ENCODE assay signal across 14 cellular contexts in genomic region chr6:43250992-43251373, GRCh38. TPM values are rescaled to one million over a fixed set of nuclear protein-coding genes. Genes with fewer than 3 reads are reported as not detected.
A peak's percentile ranks its signal among the peaks of the same experiment; 100 is the strongest.
DNase-seq lines count a peak whose midpoint lies in the region; ATAC-seq, FAIRE-seq and TF ChIP-seq lines count a peak whose summit lies in the region.
"Had no signal": no experiment of that assay in that cellular context is flagged by ENCODE, and none has a peak within 500 bp of the region (broad histone marks: within the 10 kb centered on the region; RNA-seq: fewer than 3 reads in every experiment).

No MANE protein-coding gene starts in this region.

- peak; percentile 7 for FAIRE-seq in GM12878 (lab: Jason Lieb, UNC)

- SMC1A ChIA-PET in GM12878 (lab: Charles Lee; ENCODE audit: uncharacterized antibody, unreplicated experiment), result interaction anchor here (0.9 kb wide), 2 partner anchors 77 to 256 kb away, joined by 3 read pairs; no protein-coding TSS in a partner anchor

- no peaks in the 10 kb centered on the region for H3K36me3 Mint-ChIP-seq in activated CD4-positive, alpha-beta T cell treated with anti-CD3 and anti-CD28 coated beads for 36 hours (ENCODE audit: low read depth)
- H3K36me3 Mint-ChIP-seq in activated CD8-positive, alpha-beta memory T cell treated with anti-CD3 and anti-CD28 coated beads, Interleukin-2, amount 10 ng/mL, durations not matched to agents 7 days and 5 days, result no peaks in the 10 kb centered on the region
- no peaks in the 10 kb centered on the region for H3K36me3 Mint-ChIP-seq in CD8-positive, alpha-beta memory T cell

- no peak overlapping the region for H3K27ac Mint-ChIP-seq in activated CD4-positive, alpha-beta T cell treated with anti-CD3 and anti-CD28 coated beads for 36 hours
- no peak overlapping the region for H3K27ac Mint-ChIP-seq in activated CD8-positive, alpha-beta memory T cell treated with anti-CD3 and anti-CD28 coated beads, Interleukin-2, amount 10 ng/mL, durations not matched to agents 7 days and 5 days
- H3K27ac Mint-ChIP-seq in CD8-positive, alpha-beta memory T cell, result no peak overlapping the region

- H3K36me3 ChIP-seq in GM12878 (ENCODE audit: control insufficient read depth in 2 of 2, insufficient read depth in 2 of 2, low read length in 1 of 2), result no peaks in the 10 kb centered on the region
- H3K36me3 ChIP-seq in CD8-positive, alpha-beta memory T cell (ENCODE audit: insufficient read depth, low read length), result no peaks in the 10 kb centered on the region
- H3K36me3 ChIP-seq: tibial nerve had no signal

- no TSS peak for BruUV-seq in GM12878 (replicated peaks; lab: Mats Ljungman, UMichigan)

- H3K9me3 Mint-ChIP-seq in activated CD4-positive, alpha-beta T cell treated with anti-CD3 and anti-CD28 coated beads for 36 hours (ENCODE audit: low read depth), result no peaks in the 10 kb centered on the region
- H3K9me3 Mint-ChIP-seq in activated CD8-positive, alpha-beta memory T cell treated with anti-CD3 and anti-CD28 coated beads, Interleukin-2, amount 10 ng/mL, durations not matched to agents 7 days and 5 days (ENCODE audit: low read depth), result no peaks in the 10 kb centered on the region
- H3K9me3 Mint-ChIP-seq in CD8-positive, alpha-beta memory T cell, result no peaks in the 10 kb centered on the region

- RAD21 ChIA-PET in GM12878 (lab: Charles Lee; ENCODE audit: unreplicated experiment), result interaction anchor here (1.0 kb wide), 1 partner anchor 105 kb away, joined by 3 read pairs; no protein-coding TSS in a partner anchor

- CTCF ChIA-PET in activated CD4-positive, alpha-beta T cell treated with anti-CD3 and anti-CD28 coated beads for 36 hours (lab: Charles Lee), result interaction anchor here (0.7 to 1.3 kb wide), 3 partner anchors 16 to 22 kb away, joined by 3 read pairs; partner anchors contain the start of gene DNPH1
- CTCF ChIA-PET in GM12878 (lab: Yijun Ruan, JAX), result no interaction called here
- CTCF ChIA-PET in activated CD8-positive, alpha-beta memory T cell treated with anti-CD3 and anti-CD28 coated beads, Interleukin-2, amount 10 ng/mL, durations not matched to agents 7 days and 5 days (lab: Charles Lee), result interaction anchor here (0.6 kb wide), 1 partner anchor 12 kb away, joined by 3 read pairs; no protein-coding TSS in a partner anchor
- CTCF ChIA-PET in CD8-positive, alpha-beta memory T cell (lab: Charles Lee), result no interaction called here

- POLR2A ChIA-PET in activated CD4-positive, alpha-beta T cell treated with anti-CD3 and anti-CD28 coated beads for 36 hours (lab: Charles Lee), result no interaction called here
- POLR2A ChIA-PET in GM12878 (lab: Charles Lee), result interaction anchor here (1.0 kb wide), 1 partner anchor 26 kb away, joined by 9 read pairs; no protein-coding TSS in a partner anchor
- POLR2A ChIA-PET in CD8-positive, alpha-beta memory T cell (lab: Charles Lee), result no interaction called here

- 14% methylated on average over 8 of the region's 8 CpGs for WGBS in GM12878 (ENCODE audit: insufficient coverage, insufficient replicate concordance, low lambda C conversion rate, missing lambda C conversion rate)

- peaks cover 0 to 5% of the 10 kb centered on the region in 2 experiments; a peak in 1 of 4 replicates for H3K27me3 ChIP-seq in GM12878 (replicated peaks in 1 of 2; ENCODE audit: control insufficient read depth in 2 of 2, insufficient read depth in 2 of 2, low read length in 1 of 2)
- H3K27me3 ChIP-seq in CD8-positive, alpha-beta memory T cell (ENCODE audit: insufficient read depth, low read length, poor library complexity, severe bottlenecking), result peaks cover 3% of the 10 kb centered on the region

- TF ChIP-seq CTCF in GM12878 (IDR thresholded peaks at IDR 0.05 in 2 of 3, conservative IDR thresholded peaks at IDR 0.05 in 1 of 3; ENCODE audit: control insufficient read depth in 2 of 3, extremely low read depth in 1 of 3, insufficient read depth in 1 of 3, low read depth in 3 of 3, low read length in 3 of 3), result no peak

- no peak for TF ChIP-seq EP300 in GM12878 (IDR thresholded peaks at IDR 0.05; ENCODE audit: borderline replicate concordance in 1 of 2, control insufficient read depth in 1 of 2, low read depth in 2 of 2, low read length in 2 of 2)

- no peaks in the 10 kb centered on the region for H4K20me1 ChIP-seq in GM12878 (ENCODE audit: control insufficient read depth, insufficient read depth)

- peak overlapping the region; percentile 59 for H2AFZ ChIP-seq in GM12878 (ENCODE audit: control insufficient read depth, low read depth, low read length)

- no peak overlapping the region for H3K27ac ChIP-seq in GM12878 (ENCODE audit: control insufficient read depth, insufficient read depth)
- H3K27ac ChIP-seq in CD8-positive, alpha-beta memory T cell (ENCODE audit: low read depth, low read length), result no peak overlapping the region
- H3K27ac ChIP-seq: HL-60, tibial nerve had no signal

- peak; percentile 53 for DNase-seq in activated CD4-positive, alpha-beta T cell treated with anti-CD3 and anti-CD28 coated beads for 36 hours
- no peak for DNase-seq in activated CD4-positive, alpha-beta T cell treated with anti-CD3 and anti-CD28 coated beads, Interleukin-2, amount 50 U/mL, for 1 hour
- DNase-seq in NCI-H1694 treated with DMSO at 0.1 percent for 48 hours (lab: John Stamatoyannopoulos, UW) (peak; percentile 68), GM12878 (ENCODE audit: low read depth, low spot score) (no peak), retina (peak; percentile 40), AG20443 (ENCODE audit: low spot score) (no peak)
- no peak for DNase-seq in activated CD8-positive, alpha-beta memory T cell treated with anti-CD3 and anti-CD28 coated beads, Interleukin-2, amount 10 ng/mL, durations not matched to agents 7 days and 5 days
- DNase-seq in CD8-positive, alpha-beta memory T cell, result no peak
- DNase-seq: activated gamma-delta T cell treated with Interleukin-2 at 50 U/mL for 16 hours; DND-41; NK-92 treated with Interleukin-12 subunit alpha and Interleukin-12 subunit beta, amount 100 ng/mL, for 24 hours had no signal

- H3K4me2 ChIP-seq in GM12878 (ENCODE audit: control insufficient read depth, insufficient read depth), result peak overlapping the region; percentile 54

- peaks cover 18% of the 10 kb centered on the region for H3K27me3 Mint-ChIP-seq in activated CD4-positive, alpha-beta T cell treated with anti-CD3 and anti-CD28 coated beads for 36 hours
- H3K27me3 Mint-ChIP-seq in activated CD8-positive, alpha-beta memory T cell treated with anti-CD3 and anti-CD28 coated beads, Interleukin-2, amount 10 ng/mL, durations not matched to agents 7 days and 5 days, result peaks cover 19% of the 10 kb centered on the region
- H3K27me3 Mint-ChIP-seq in CD8-positive, alpha-beta memory T cell, result peaks cover 14 to 35% of the 10 kb centered on the region in 2 donors

- H3K79me2 ChIP-seq in GM12878 (ENCODE audit: control insufficient read depth, insufficient read depth, low read length), result no peaks in the 10 kb centered on the region

- H3K4me1 ChIP-seq in GM12878 (ENCODE audit: control insufficient read depth, insufficient read depth, low read length), result peaks cover 27% of the 10 kb centered on the region
- H3K4me1 ChIP-seq in CD8-positive, alpha-beta memory T cell (ENCODE audit: insufficient read depth, low read length), result peaks cover 12% of the 10 kb centered on the region

- in situ Hi-C loops in GM12878 (cut with MboI), result no loop called here

- no peaks in the 10 kb centered on the region for H3K9me3 ChIP-seq in GM12878 (replicated peaks; ENCODE audit: control insufficient read depth, insufficient read depth, low read length)
- H3K9me3 ChIP-seq in CD8-positive, alpha-beta memory T cell (ENCODE audit: low read length), result no peaks in the 10 kb centered on the region
- H3K9me3 ChIP-seq: tibial nerve had no signal

- H3K4me3 ChIP-seq in GM12878, result no peak overlapping the region
- H3K4me3 ChIP-seq in CD8-positive, alpha-beta memory T cell (ENCODE audit: low read length), result no peak overlapping the region
- H3K4me3 ChIP-seq: tibial nerve had no signal

- TF ChIP-seq POLR2A in GM12878 (IDR thresholded peaks at IDR 0.05; ENCODE audit: low read depth, low read length), result no peak

- no peak for TF ChIP-seq RAD21 in GM12878 (IDR thresholded peaks at IDR 0.05; ENCODE audit: insufficient read depth, low read depth, low read length)

- ATAC-seq in activated CD4-positive, alpha-beta T cell treated with anti-CD3 and anti-CD28 coated beads for 36 hours, result no peak
- peak; percentile 27 for ATAC-seq in GM12878
- ATAC-seq in activated CD8-positive, alpha-beta memory T cell treated with anti-CD3 and anti-CD28 coated beads, Interleukin-2, amount 10 ng/mL, durations not matched to agents 7 days and 5 days, result no peak

- H3K4me3 Mint-ChIP-seq in activated CD4-positive, alpha-beta T cell treated with anti-CD3 and anti-CD28 coated beads for 36 hours, result no peak overlapping the region
- no peak overlapping the region for H3K4me3 Mint-ChIP-seq in activated CD8-positive, alpha-beta memory T cell treated with anti-CD3 and anti-CD28 coated beads, Interleukin-2, amount 10 ng/mL, durations not matched to agents 7 days and 5 days
- H3K4me3 Mint-ChIP-seq in CD8-positive, alpha-beta memory T cell, result peak overlapping the region in 1 of 7 donors; percentile 35

- intact Hi-C loops in activated CD4-positive, alpha-beta T cell treated with anti-CD3 and anti-CD28 coated beads for 36 hours (cut with DNase I, micrococcal nuclease), result no loop called here
- intact Hi-C loops in GM12878 (cut with micrococcal nuclease; ENCODE audit: unreplicated experiment), result no loop called here

- H3K9ac ChIP-seq in GM12878 (ENCODE audit: control insufficient read depth, insufficient read depth, low read length), result no peak overlapping the region

- H3K4me1 Mint-ChIP-seq in activated CD4-positive, alpha-beta T cell treated with anti-CD3 and anti-CD28 coated beads for 36 hours, result peaks cover 32% of the 10 kb centered on the region
- H3K4me1 Mint-ChIP-seq in activated CD8-positive, alpha-beta memory T cell treated with anti-CD3 and anti-CD28 coated beads, Interleukin-2, amount 10 ng/mL, durations not matched to agents 7 days and 5 days, result peaks cover 27% of the 10 kb centered on the region
- H3K4me1 Mint-ChIP-seq in CD8-positive, alpha-beta memory T cell, result peaks cover 10 to 19% (median 13%) of the 10 kb centered on the region in 3 donors

RNA-seq across cellular contexts. Expression of gene TTBK1, which starts 7.7 kb away (rescaled TPM):
- under 1 TPM; 0.30 to 0.40 TPM for total RNA-seq in activated CD4-positive, alpha-beta T cell treated with anti-CD3 and anti-CD28 coated beads for 36 hours
- 0.71 and 0.78 TPM in 2 replicates for total RNA-seq in GM12878 (2013; cell fraction: nucleolus; rRNA removed)
- total RNA-seq in GM12878 (2014; rRNA removed) (under 0.01 TPM in 1 of 2 replicates, not detected in the other), GM12878 (2014; rRNA removed; fragmentation: Illumina TruSeq; extraction: Trizol) (not detected in 2 replicates), GM12878 (2021) (not detected in 2 replicates)
- polyA plus RNA-seq in GM12878 (2011; ENCODE audit: low read depth), result not detected
- polyA plus RNA-seq in GM12878 (2011; rRNA removed) (0.09 and 0.27 TPM in 2 replicates), GM12878 (2014; fragmentation: Illumina TruSeq; extraction: Trizol) (not detected in 2 replicates), GM12878 (2014; fragmentation: Nextera tagmentation; extraction: Ambion mirVana) (not detected), GM12878 (2014; rRNA removed) (0.05 and 0.06 TPM in 2 replicates), GM12878 (2016; fragmentation: Nextera tagmentation; extraction: Ambion mirVana) (not detected)
- polyA plus RNA-seq in GM12878 (2011; cell fraction: cytosol; rRNA removed), result 0.16 and 0.20 TPM in 2 replicates
- 1.1 and 1.2 TPM in 2 replicates for polyA plus RNA-seq in GM12878 (2011; cell fraction: nucleus; rRNA removed)
- 0.04 and 0.08 TPM in 2 replicates for polyA plus RNA-seq in GM12878 (2012)
- polyA minus RNA-seq in GM12878 (2011; rRNA and poly(A)+ RNA removed), result 0.22 and 0.41 TPM in 2 replicates
- polyA minus RNA-seq in GM12878 (2011; cell fraction: cytosol; rRNA and poly(A)+ RNA removed), result 0.21 TPM in 1 of 2 replicates, not detected in the other
- polyA minus RNA-seq in GM12878 (2011; cell fraction: nucleus; rRNA and poly(A)+ RNA removed), result 0.29 and 0.48 TPM in 2 replicates
- total RNA-seq in activated CD8-positive, alpha-beta memory T cell treated with anti-CD3 and anti-CD28 coated beads, Interleukin-2, amount 10 ng/mL, durations not matched to agents 7 days and 5 days, result under 1 TPM; 0.20 to 0.80 TPM
- total RNA-seq in CD8-positive, alpha-beta memory T cell, result 1 to 10 TPM; 1.1 to 1.2 TPM
- polyA plus RNA-seq in CD8-positive, alpha-beta memory T cell, result not detected
- total RNA-seq: tibial nerve had no signal
- polyA plus RNA-seq: fibroblast of lung had no signal

RNA-seq across cellular contexts. Expression of gene DNPH1, which starts 21.7 kb away (rescaled TPM):
- total RNA-seq in activated CD4-positive, alpha-beta T cell treated with anti-CD3 and anti-CD28 coated beads for 36 hours, result 10 to 100 TPM; 58.5 to 80.3 TPM
- 20.6 and 20.9 TPM in 2 replicates for total RNA-seq in GM12878 (2013; cell fraction: nucleolus; rRNA removed)
- total RNA-seq in GM12878 (2014; rRNA removed), result 125 and 131 TPM in 2 replicates
- 29.0 and 35.0 TPM in 2 replicates for total RNA-seq in GM12878 (2014; rRNA removed; fragmentation: Illumina TruSeq; extraction: Trizol)
- 73.2 and 76.6 TPM in 2 replicates for total RNA-seq in GM12878 (2021)
- 28.4 TPM for polyA plus RNA-seq in GM12878 (2011; ENCODE audit: low read depth)
- polyA plus RNA-seq in GM12878 (2011; rRNA removed), result 42.9 and 62.2 TPM in 2 replicates
- polyA plus RNA-seq in GM12878 (2011; cell fraction: cytosol; rRNA removed), result 109 and 151 TPM in 2 replicates
- 56.1 and 56.3 TPM in 2 replicates for polyA plus RNA-seq in GM12878 (2011; cell fraction: nucleus; rRNA removed)
- polyA plus RNA-seq in GM12878 (2012), result 68.3 and 81.0 TPM in 2 replicates
- 6.1 and 16.9 TPM in 2 replicates for polyA plus RNA-seq in GM12878 (2014; fragmentation: Illumina TruSeq; extraction: Trizol)
- 10 to 100 TPM in 1 of 2 experiments, 1 to 10 TPM in 1; 7.0 to 16.5 TPM for polyA plus RNA-seq in GM12878 (2014; fragmentation: Nextera tagmentation; extraction: Ambion mirVana)
- polyA plus RNA-seq in GM12878 (2014; rRNA removed), result 136 and 169 TPM in 2 replicates
- polyA plus RNA-seq in GM12878 (2016; fragmentation: Nextera tagmentation; extraction: Ambion mirVana), result 100 to 1,000 TPM; 105 to 117 TPM
- 14.1 and 18.6 TPM in 2 replicates for polyA minus RNA-seq in GM12878 (2011; rRNA and poly(A)+ RNA removed)
- polyA minus RNA-seq in GM12878 (2011; cell fraction: cytosol; rRNA and poly(A)+ RNA removed), result 7.9 and 15.9 TPM in 2 replicates
- 10.0 and 12.2 TPM in 2 replicates for polyA minus RNA-seq in GM12878 (2011; cell fraction: nucleus; rRNA and poly(A)+ RNA removed)
- total RNA-seq in activated CD8-positive, alpha-beta memory T cell treated with anti-CD3 and anti-CD28 coated beads, Interleukin-2, amount 10 ng/mL, durations not matched to agents 7 days and 5 days, result 10 to 100 TPM; 54.0 to 60.0 TPM
- total RNA-seq in CD8-positive, alpha-beta memory T cell, result 10 to 100 TPM; 68.2 to 68.3 TPM
- 80.0 TPM for polyA plus RNA-seq in CD8-positive, alpha-beta memory T cell

RNA-seq across cellular contexts. Expression of gene SLC22A7, which starts 47.1 kb away (rescaled TPM):
- total RNA-seq in activated CD4-positive, alpha-beta T cell treated with anti-CD3 and anti-CD28 coated beads for 36 hours, result not detected
- not detected in 2 replicates for total RNA-seq in GM12878 (2013; cell fraction: nucleolus; rRNA removed)
- total RNA-seq in GM12878 (2014; rRNA removed) (not detected in 2 replicates), GM12878 (2014; rRNA removed; fragmentation: Illumina TruSeq; extraction: Trizol) (not detected in 2 replicates), GM12878 (2021) (0.31 TPM in 1 of 2 replicates, not detected in the other)
- polyA plus RNA-seq in GM12878 (2011; ENCODE audit: low read depth), result not detected
- polyA plus RNA-seq in GM12878 (2011; rRNA removed) (not detected in 2 replicates), GM12878 (2014; fragmentation: Illumina TruSeq; extraction: Trizol) (not detected in 2 replicates), GM12878 (2014; fragmentation: Nextera tagmentation; extraction: Ambion mirVana) (not detected), GM12878 (2014; rRNA removed) (not detected in 2 replicates), GM12878 (2016; fragmentation: Nextera tagmentation; extraction: Ambion mirVana) (under 1 TPM in 1 of 2 experiments, not detected in 1; 0.08 TPM)
- not detected in 2 replicates for polyA plus RNA-seq in GM12878 (2011; cell fraction: cytosol; rRNA removed)
- not detected in 2 replicates for polyA plus RNA-seq in GM12878 (2011; cell fraction: nucleus; rRNA removed)
- polyA plus RNA-seq in GM12878 (2012), result 0.24 and 0.50 TPM in 2 replicates
- not detected in 2 replicates for polyA minus RNA-seq in GM12878 (2011; rRNA and poly(A)+ RNA removed)
- not detected in 2 replicates for polyA minus RNA-seq in GM12878 (2011; cell fraction: cytosol; rRNA and poly(A)+ RNA removed)
- not detected in 2 replicates for polyA minus RNA-seq in GM12878 (2011; cell fraction: nucleus; rRNA and poly(A)+ RNA removed)
- not detected for total RNA-seq in activated CD8-positive, alpha-beta memory T cell treated with anti-CD3 and anti-CD28 coated beads, Interleukin-2, amount 10 ng/mL, durations not matched to agents 7 days and 5 days
- total RNA-seq in CD8-positive, alpha-beta memory T cell, result not detected
- polyA plus RNA-seq in CD8-positive, alpha-beta memory T cell, result not detected
- total RNA-seq: fibroblast of lung, tibial nerve had no signal
- polyA plus RNA-seq: fibroblast of lung had no signal

RNA-seq across cellular contexts. Expression of gene CRIP3, which starts 57.6 kb away (rescaled TPM):
- 1 to 10 TPM; 1.6 to 1.8 TPM for total RNA-seq in activated CD4-positive, alpha-beta T cell treated with anti-CD3 and anti-CD28 coated beads for 36 hours
- total RNA-seq in GM12878 (2013; cell fraction: nucleolus; rRNA removed), result 14.3 and 16.8 TPM in 2 replicates
- 1.6 and 2.5 TPM in 2 replicates for total RNA-seq in GM12878 (2014; rRNA removed)
- 1.7 and 1.8 TPM in 2 replicates for total RNA-seq in GM12878 (2014; rRNA removed; fragmentation: Illumina TruSeq; extraction: Trizol)
- total RNA-seq in GM12878 (2021), result 1.6 and 2.2 TPM in 2 replicates
- polyA plus RNA-seq in GM12878 (2011; ENCODE audit: low read depth), result 6.4 TPM
- 6.4 and 9.2 TPM in 2 replicates for polyA plus RNA-seq in GM12878 (2011; rRNA removed)
- 7.1 and 12.2 TPM in 2 replicates for polyA plus RNA-seq in GM12878 (2011; cell fraction: cytosol; rRNA removed)
- polyA plus RNA-seq in GM12878 (2011; cell fraction: nucleus; rRNA removed), result 46.8 and 55.0 TPM in 2 replicates
- 11.6 and 16.9 TPM in 2 replicates for polyA plus RNA-seq in GM12878 (2012)
- 1.8 and 2.8 TPM in 2 replicates for polyA plus RNA-seq in GM12878 (2014; fragmentation: Illumina TruSeq; extraction: Trizol)
- polyA plus RNA-seq in GM12878 (2014; fragmentation: Nextera tagmentation; extraction: Ambion mirVana), result 1 to 10 TPM; 1.7 to 2.3 TPM
- 2.6 and 3.8 TPM in 2 replicates for polyA plus RNA-seq in GM12878 (2014; rRNA removed)
- 1 to 10 TPM; 1.5 to 1.8 TPM for polyA plus RNA-seq in GM12878 (2016; fragmentation: Nextera tagmentation; extraction: Ambion mirVana)
- 7.2 and 17.1 TPM in 2 replicates for polyA minus RNA-seq in GM12878 (2011; rRNA and poly(A)+ RNA removed)
- 2.1 and 4.7 TPM in 2 replicates for polyA minus RNA-seq in GM12878 (2011; cell fraction: cytosol; rRNA and poly(A)+ RNA removed)
- 11.8 and 14.3 TPM in 2 replicates for polyA minus RNA-seq in GM12878 (2011; cell fraction: nucleus; rRNA and poly(A)+ RNA removed)
- total RNA-seq in activated CD8-positive, alpha-beta memory T cell treated with anti-CD3 and anti-CD28 coated beads, Interleukin-2, amount 10 ng/mL, durations not matched to agents 7 days and 5 days, result under 1 TPM; 0.50 to 0.66 TPM
- under 1 TPM in 1 of 2 experiments, not detected in 1; 0.63 TPM for total RNA-seq in CD8-positive, alpha-beta memory T cell
- not detected for polyA plus RNA-seq in CD8-positive, alpha-beta memory T cell
- total RNA-seq: fibroblast of lung had no signal
- polyA plus RNA-seq: fibroblast of lung had no signal

Comparison
In these comparisons a context has a peak if more than half of its experiments do, and no peak if none do; other contexts are left out.
1. DNase-seq: peak in activated CD4-positive, alpha-beta T cell treated with anti-CD3 and anti-CD28 coated beads for 36 hours (single experiment), NCI-H1694 treated with DMSO at 0.1 percent for 48 hours (single experiment) and retina (single experiment); none in activated CD4-positive, alpha-beta T cell treated with anti-CD3 and anti-CD28 coated beads, Interleukin-2, amount 50 U/mL, for 1 hour (single experiment), GM12878 (single experiment), activated CD8-positive, alpha-beta memory T cell treated with anti-CD3 and anti-CD28 coated beads, Interleukin-2, amount 10 ng/mL, durations not matched to agents 7 days and 5 days (single experiment), CD8-positive, alpha-beta memory T cell (0 of 5) and AG20443 (single experiment).
2. CTCF ChIA-PET loops: an anchor here in activated CD4-positive, alpha-beta T cell treated with anti-CD3 and anti-CD28 coated beads for 36 hours (0.7 to 1.3 kb wide) and activated CD8-positive, alpha-beta memory T cell treated with anti-CD3 and anti-CD28 coated beads, Interleukin-2, amount 10 ng/mL, durations not matched to agents 7 days and 5 days (0.6 kb wide); none called in GM12878 and CD8-positive, alpha-beta memory T cell.